ENCODE assay signal across 9 cellular contexts in genomic region chr3:28053759-28054158, GRCh38.
A peak's percentile ranks its signal among the peaks of the same experiment; 100 is the strongest.
DNase-seq lines count a peak whose midpoint lies in the region; ATAC-seq, FAIRE-seq and TF ChIP-seq lines count a peak whose summit lies in the region.
"Had no signal": no experiment of that assay in that cellular context is flagged by ENCODE, and none has a peak within 500 bp of the region (broad histone marks: within the 10 kb centered on the region; RNA-seq: fewer than 3 reads in every experiment).

No MANE protein-coding gene starts in this region.

- ATAC-seq in activated CD4-positive, alpha-beta T cell treated with anti-CD3 and anti-CD28 coated beads for 36 hours, result peak; percentile 91
- no peak for ATAC-seq in GM21825 (IDR thresholded peaks at IDR 0.05; ENCODE audit: unreplicated experiment)
- no peak for ATAC-seq in HG02981 (IDR thresholded peaks at IDR 0.05; ENCODE audit: unreplicated experiment)

- H3K4me1 Mint-ChIP-seq in activated CD4-positive, alpha-beta T cell treated with anti-CD3 and anti-CD28 coated beads for 36 hours, result peaks cover 32% of the 10 kb centered on the region
- peaks cover 9% of the 10 kb centered on the region for H3K4me1 Mint-ChIP-seq in activated CD4-positive, alpha-beta T cell treated with anti-CD3 and anti-CD28 coated beads, Interleukin-2, amount 10 ng/mL, durations not matched to agents 24 days and 14 days

- no peak for TF ChIP-seq POLR2A in GM12891 (IDR thresholded peaks at IDR 0.05; ENCODE audit: low read depth, low read length)

- peaks cover 2% of the 10 kb centered on the region for H3K9me3 Mint-ChIP-seq in activated CD4-positive, alpha-beta T cell treated with anti-CD3 and anti-CD28 coated beads for 36 hours (ENCODE audit: low read depth)
- H3K9me3 Mint-ChIP-seq in activated CD4-positive, alpha-beta T cell treated with anti-CD3 and anti-CD28 coated beads, Interleukin-2, amount 10 ng/mL, durations not matched to agents 24 days and 14 days, result peaks cover 5% of the 10 kb centered on the region

- no peak for FAIRE-seq in GM12891 (lab: Jason Lieb, UNC)

- POLR2A ChIA-PET in activated CD4-positive, alpha-beta T cell treated with anti-CD3 and anti-CD28 coated beads for 36 hours (lab: Charles Lee), result no interaction called here

- CTCF ChIA-PET in activated CD4-positive, alpha-beta T cell treated with anti-CD3 and anti-CD28 coated beads for 36 hours (lab: Charles Lee), result no interaction called here

- H3K27me3 Mint-ChIP-seq in activated CD4-positive, alpha-beta T cell treated with anti-CD3 and anti-CD28 coated beads for 36 hours, result peaks cover 17% of the 10 kb centered on the region
- peaks cover 2% of the 10 kb centered on the region for H3K27me3 Mint-ChIP-seq in activated CD4-positive, alpha-beta T cell treated with anti-CD3 and anti-CD28 coated beads, Interleukin-2, amount 10 ng/mL, durations not matched to agents 24 days and 14 days

- peak; percentile 60 for DNase-seq in activated CD4-positive, alpha-beta T cell treated with anti-CD3 and anti-CD28 coated beads for 36 hours
- no peak for DNase-seq in activated CD4-positive, alpha-beta T cell treated with anti-CD3 and anti-CD28 coated beads, Interleukin-2, amount 10 ng/mL, durations not matched to agents 24 days and 14 days
- DNase-seq in HS-27A (ENCODE audit: low read depth) (peak; percentile 71), astrocyte of the hippocampus (ENCODE audit: low read depth, low spot score) (peak; percentile 31), putamen (ENCODE audit: low spot score) (peak; percentile 51), GM12891 (ENCODE audit: insufficient read length, low spot score) (no peak)
- DNase-seq: NCI-H1436 had no signal

- no peak overlapping the region for H3K4me3 Mint-ChIP-seq in activated CD4-positive, alpha-beta T cell treated with anti-CD3 and anti-CD28 coated beads for 36 hours
- no peak overlapping the region for H3K4me3 Mint-ChIP-seq in activated CD4-positive, alpha-beta T cell treated with anti-CD3 and anti-CD28 coated beads, Interleukin-2, amount 10 ng/mL, durations not matched to agents 24 days and 14 days

- no peak overlapping the region for H3K27ac Mint-ChIP-seq in activated CD4-positive, alpha-beta T cell treated with anti-CD3 and anti-CD28 coated beads for 36 hours
- no peak overlapping the region for H3K27ac Mint-ChIP-seq in activated CD4-positive, alpha-beta T cell treated with anti-CD3 and anti-CD28 coated beads, Interleukin-2, amount 10 ng/mL, durations not matched to agents 24 days and 14 days

- intact Hi-C loops in activated CD4-positive, alpha-beta T cell treated with anti-CD3 and anti-CD28 coated beads for 36 hours (cut with DNase I, micrococcal nuclease), result loop anchor here (5.0 to 10.0 kb wide), 6 partner anchors 126 to 331 kb away; partner anchors contain the start of genes EOMES (in 2 of the 2), AZI2 (in 1 of the 2), CMC1 (in 1 of the 2) and ZCWPW2 (in 1 of the 2)
- intact Hi-C loops in activated CD4-positive, alpha-beta T cell treated with anti-CD3 and anti-CD28 coated beads, Interleukin-2, amount 10 ng/mL, durations not matched to agents 24 days and 14 days (cut with micrococcal nuclease), result loop anchor here (5.0 kb wide), 3 partner anchors 126 to 331 kb away; partner anchors contain the start of gene EOMES

- no peaks in the 10 kb centered on the region for H3K36me3 Mint-ChIP-seq in activated CD4-positive, alpha-beta T cell treated with anti-CD3 and anti-CD28 coated beads for 36 hours (ENCODE audit: low read depth)
- no peaks in the 10 kb centered on the region for H3K36me3 Mint-ChIP-seq in activated CD4-positive, alpha-beta T cell treated with anti-CD3 and anti-CD28 coated beads, Interleukin-2, amount 10 ng/mL, durations not matched to agents 24 days and 14 days (ENCODE audit: low read depth)

TF ChIP-seq in GM12891, 5 proteins besides CTCF, POLR2A, EP300 and RAD21:
- no peak for TF ChIP-seq POLR2AphosphoS5 (IDR thresholded peaks at IDR 0.05; ENCODE audit: low read depth, low read length)
- no peak for TF ChIP-seq SPI1 (IDR thresholded peaks at IDR 0.05; ENCODE audit: low read depth, low read length)
- TF ChIP-seq PAX5 (IDR thresholded peaks at IDR 0.05; ENCODE audit: insufficient read depth, low read length, severe bottlenecking), result no peak
- TF ChIP-seq POU2F2 (IDR thresholded peaks at IDR 0.05; ENCODE audit: low read depth, low read length), result no peak
- TF ChIP-seq TAF1 (IDR thresholded peaks at IDR 0.05; ENCODE audit: low read depth, low read length), result no peak

Comparison
In these comparisons a context has a peak if more than half of its experiments do, and no peak if none do; other contexts are left out.
1. DNase-seq: peak in activated CD4-positive, alpha-beta T cell treated with anti-CD3 and anti-CD28 coated beads for 36 hours (single experiment), HS-27A (single experiment), astrocyte of the hippocampus (single experiment) and putamen (single experiment); none in activated CD4-positive, alpha-beta T cell treated with anti-CD3 and anti-CD28 coated beads, Interleukin-2, amount 10 ng/mL, durations not matched to agents 24 days and 14 days (single experiment) and GM12891 (single experiment).